14 cellular contexts compared by ENCODE assay signal in genomic region chr2:166170356-166170755, GRCh38. TPM values are rescaled to one million over a fixed set of nuclear protein-coding genes. Genes with fewer than 3 reads are reported as not detected.
A peak's percentile ranks its signal among the peaks of the same experiment; 100 is the strongest.
DNase-seq lines count a peak whose midpoint lies in the region; ATAC-seq and TF ChIP-seq lines count a peak whose summit lies in the region.
"Had no signal": no experiment of that assay in that cellular context is flagged by ENCODE, and none has a peak within 500 bp of the region (broad histone marks: within the 10 kb centered on the region; RNA-seq: fewer than 3 reads in every experiment).

No MANE protein-coding gene starts in this region.

- TF ChIP-seq POLR2A in NB4 (IDR thresholded peaks at IDR 0.05; ENCODE audit: extremely low read depth, insufficient read length), result no peak

- H3K4me3 ChIP-seq in NB4 (ENCODE audit: low read depth, low read length), result no peak overlapping the region
- H3K4me3 ChIP-seq: SJCRH30 had no signal

- DNase-seq in NB4 (ENCODE audit: low read depth) (peak; percentile 18), iris pigment epithelial cell (ENCODE audit: low read depth) (peak; percentile 79), mucosa of gallbladder (ENCODE audit: low spot score) (no peak), amygdala (lab: John Stamatoyannopoulos, UW) (no peak), D341Med (ENCODE audit: low spot score) (no peak), SHP77 treated with DMSO at 0.1 percent for 48 hours (lab: John Stamatoyannopoulos, UW) (no peak)
- DNase-seq: erythroblast; kidney glomerular epithelial cell; stimulated activated CD4-positive, alpha-beta T cell treated with anti-CD3 and anti-CD28 coated beads, Interleukin-4, amount 100 ng/mL, for 4 hours had no signal

- ATAC-seq in GM19025 (IDR thresholded peaks at IDR 0.05; ENCODE audit: low read depth, unreplicated experiment) (peak; percentile 69), HG02588 (IDR thresholded peaks at IDR 0.05; ENCODE audit: unreplicated experiment) (peak; percentile 58)

- TF ChIP-seq CTCF in NB4 (IDR thresholded peaks at IDR 0.05; ENCODE audit: low read depth, low read length), result no peak

RNA-seq across cellular contexts. Expression of gene SCN1A, which starts 42.5 kb away (rescaled TPM):
- not detected for total RNA-seq in mucosa of gallbladder
- total RNA-seq: activated CD8-positive, alpha-beta memory T cell treated with anti-CD3 and anti-CD28 coated beads for 36 hours; SJCRH30; subcutaneous adipose tissue had no signal

Comparison
In these comparisons a context has a peak if more than half of its experiments do, and no peak if none do; other contexts are left out.
1. DNase-seq: peak in NB4 (single experiment) and iris pigment epithelial cell (single experiment); none in mucosa of gallbladder (single experiment), amygdala (0 of 56), D341Med (single experiment) and SHP77 treated with DMSO at 0.1 percent for 48 hours (single experiment).